9 cellular contexts compared by ENCODE assay signal in genomic region chr6:112879920-112880413, GRCh38.
DNase-seq lines count a peak whose midpoint lies in the region; ATAC-seq, FAIRE-seq and TF ChIP-seq lines count a peak whose summit lies in the region.
"Had no signal": no experiment of that assay in that cellular context is flagged by ENCODE, and none has a peak within 500 bp of the region (broad histone marks: within the 10 kb centered on the region; RNA-seq: fewer than 3 reads in every experiment).

No MANE protein-coding gene starts in this region.

- CTCF ChIA-PET in GM10248 (lab: Yijun Ruan, JAX), result no interaction called here

- H3K27me3 ChIP-seq in RWPE2 (ENCODE audit: insufficient read depth, poor library complexity, severe bottlenecking) (no peaks in the 10 kb centered on the region), small intestine (ENCODE audit: control insufficient read depth in 2 of 2, insufficient read depth in 2 of 2, low read length in 2 of 2) (no peaks in the 10 kb centered on the region)

- no peaks in the 10 kb centered on the region for H3K27me3 Mint-ChIP-seq in glutamatergic neuron (ENCODE audit: unreplicated experiment)

- peaks cover 8% of the 10 kb centered on the region for H3K4me1 Mint-ChIP-seq in glutamatergic neuron (ENCODE audit: low read depth, unreplicated experiment)

- peaks cover 6% of the 10 kb centered on the region for H3K4me1 ChIP-seq in RWPE2 (ENCODE audit: insufficient read depth, poor library complexity, severe bottlenecking)
- no peaks in the 10 kb centered on the region for H3K4me1 ChIP-seq in small intestine (ENCODE audit: control insufficient read depth in 2 of 2, insufficient read depth in 1 of 2, low read depth in 1 of 2, low read length in 1 of 2)

- no peak for FAIRE-seq in small intestine (lab: Jason Lieb, UNC)
- FAIRE-seq: A204.1 had no signal

- no peak overlapping the region for H3K4me3 Mint-ChIP-seq in glutamatergic neuron (ENCODE audit: unreplicated experiment)

- no peak overlapping the region for H3K27ac ChIP-seq in RWPE2 (ENCODE audit: poor library complexity, severe bottlenecking)
- no peak overlapping the region for H3K27ac ChIP-seq in small intestine (ENCODE audit: low read depth in 1 of 2, low read length in 1 of 2)

- H3K9me3 ChIP-seq in RWPE2 (ENCODE audit: severe bottlenecking) (no peaks in the 10 kb centered on the region), small intestine (ENCODE audit: control insufficient read depth, low read depth) (no peaks in the 10 kb centered on the region)

- no peak overlapping the region for H3K27ac Mint-ChIP-seq in glutamatergic neuron (ENCODE audit: unreplicated experiment)

- POLR2A ChIA-PET in GM10248 (lab: Yijun Ruan, JAX), result no interaction called here

- H3K4me3 ChIP-seq in RWPE2 (ENCODE audit: severe bottlenecking), result no peak overlapping the region
- no peak overlapping the region for H3K4me3 ChIP-seq in small intestine (ENCODE audit: low read depth in 1 of 2, low read length in 2 of 2)

- ATAC-seq in RWPE2 (ENCODE audit: low read depth) (no peak), GM18909 (IDR thresholded peaks at IDR 0.05; ENCODE audit: poor library complexity, unreplicated experiment) (no peak)

- DNase-seq in NCI-H1436 (lab: John Stamatoyannopoulos, UW) (peak; percentile 68), NCI-H1436 treated with DMSO at 0.1 percent for 48 hours (lab: John Stamatoyannopoulos, UW) (no peak), RWPE2 (ENCODE audit: low spot score) (peak; percentile 39), glutamatergic neuron (peak; percentile 24), small intestine (peak; percentile 37), NCI-H345 (lab: John Stamatoyannopoulos, UW) (no peak), GM10248 (ENCODE audit: extremely low spot score) (no peak)

- 84 to 86% (median 85%) methylated on average over 20 of the region's 20 CpGs for WGBS in small intestine, 3 donors

- TF ChIP-seq CTCF in RWPE2 (IDR thresholded peaks at IDR 0.05; ENCODE audit: poor library complexity, severe bottlenecking) (no peak), glutamatergic neuron (IDR thresholded peaks at IDR 0.05; ENCODE audit: partially characterized antibody, unreplicated experiment) (no peak), GM10248 (IDR thresholded peaks at IDR 0.05; ENCODE audit: control extremely low read depth, extremely low read depth, low read depth, missing control alignments) (no peak)

- H3K36me3 ChIP-seq in RWPE2 (ENCODE audit: low read depth), result no peaks in the 10 kb centered on the region
- no peaks in the 10 kb centered on the region for H3K36me3 ChIP-seq in small intestine (ENCODE audit: control insufficient read depth in 2 of 2, insufficient read depth in 2 of 2, low read length in 2 of 2)

- H3K36me3 Mint-ChIP-seq in glutamatergic neuron (ENCODE audit: unreplicated experiment), result no peaks in the 10 kb centered on the region

- H3K9me3 Mint-ChIP-seq in glutamatergic neuron (ENCODE audit: unreplicated experiment), result peaks cover 4% of the 10 kb centered on the region

Comparison
In these comparisons a context has a peak if more than half of its experiments do, and no peak if none do; other contexts are left out.
1. DNase-seq: peak in NCI-H1436 (single experiment), RWPE2 (single experiment), glutamatergic neuron (single experiment) and small intestine (single experiment); none in NCI-H1436 treated with DMSO at 0.1 percent for 48 hours (single experiment), NCI-H345 (single experiment) and GM10248 (single experiment).